In genomic region chr13:94163535-94163934, GRCh38 we compare ENCODE assay signal across 34 cellular contexts.
"Had no signal": no experiment of that assay in that cellular context is flagged by ENCODE, and none has a peak within 500 bp of the region (broad histone marks: within the 10 kb centered on the region; RNA-seq: fewer than 3 reads in every experiment).

No MANE protein-coding gene starts in this region.

- H3K36me3 ChIP-seq: adrenal gland, ascending aorta, brain microvascular endothelial cell, breast epithelium, cardiac muscle cell had no signal

- H3K4me3 ChIP-seq: adrenal gland, ascending aorta, body of pancreas, breast epithelium, cardiac muscle cell had no signal

- H3K9me3 ChIP-seq: adrenal gland, ascending aorta, body of pancreas, breast epithelium had no signal

- DNase-seq: activated effector memory CD4-positive, alpha-beta T cell treated with anti-CD3 and anti-CD28 coated beads, Interleukin-2, amount 50 U/mL, for 16 hours; activated effector memory CD4-positive, alpha-beta T cell treated with Interleukin-2 at 50 U/mL for 16 hours; activated gamma-delta T cell; activated gamma-delta T cell treated with Interleukin-2 at 50 U/mL for 16 hours; activated naive CD4-positive, alpha-beta T cell; activated naive CD4-positive, alpha-beta T cell treated with anti-CD3 and anti-CD28 coated beads for 36 hours; activated naive CD4-positive, alpha-beta T cell treated with anti-CD3 and anti-CD28 coated beads, Interleukin-2, amount 10 ng/mL, durations not matched to agents 7 days and 5 days; activated naive CD4-positive, alpha-beta T cell treated with anti-CD3 and anti-CD28 coated beads, Interleukin-2, amount 50 U/mL, for 16 hours; activated naive CD4-positive, alpha-beta T cell treated with Interleukin-2 at 50 U/mL for 16 hours; activated naive CD8-positive, alpha-beta T cell treated with anti-CD3 and anti-CD28 coated beads for 36 hours; activated naive CD8-positive, alpha-beta T cell treated with anti-CD3 and anti-CD28 coated beads, Interleukin-2, amount 10 ng/mL, durations not matched to agents 7 days and 5 days; activated naive CD8-positive, alpha-beta T cell treated with anti-CD3 and anti-CD28 coated beads, Interleukin-2, amount 50 U/mL, for 24 hours; activated T-cell treated with anti-CD3 and anti-CD28 coated beads, Interleukin-2, amount 50 U/mL, for 1 hour; activated T-cell treated with anti-CD3 and anti-CD28 coated beads, Interleukin-2, amount 50 U/mL, for 24 hours; activated T-cell treated with anti-CD3 and anti-CD28 coated beads, Interleukin-2, amount 50 U/mL, for 4 hours; activated T-cell treated with anti-CD3 and anti-CD28 coated beads, Interleukin-2, amount 50 U/mL, for 48 hours; activated T-cell treated with anti-CD3 and anti-CD28 coated beads, Interleukin-2, amount 50 U/mL, for 72 hours; adrenal gland; amniotic stem cell; amygdala; anterior cingulate cortex; aorta; body of pancreas; brain microvascular endothelial cell; caudate nucleus; central memory CD4-positive, alpha-beta T cell; cerebellar nuclear complex had no signal

- ATAC-seq: activated naive CD4-positive, alpha-beta T cell treated with anti-CD3 and anti-CD28 coated beads, Interleukin-2, amount 50 U/mL, for 72 hours; activated naive CD8-positive, alpha-beta T cell treated with anti-CD3 and anti-CD28 coated beads, Interleukin-2, amount 50 U/mL, for 24 hours; activated T-cell treated with anti-CD3 and anti-CD28 coated beads, Interleukin-2, amount 50 U/mL, for 4 hours; activated T-cell treated with anti-CD3 and anti-CD28 coated beads, Interleukin-2, amount 50 U/mL, for 72 hours; activated T-helper 17 cell treated with anti-CD3 and anti-CD28 coated beads, Interleukin-2, amount 50 U/mL, for 72 hours; body of pancreas had no signal

- FAIRE-seq: astrocyte, bronchial epithelial cell had no signal

- H3K4me1 ChIP-seq: adrenal gland, ascending aorta, body of pancreas, breast epithelium had no signal

- H3K27me3 ChIP-seq: adrenal gland, ascending aorta, body of pancreas, brain microvascular endothelial cell, breast epithelium, cardiac muscle cell had no signal

- H3K27ac ChIP-seq: adrenal gland, ascending aorta, body of pancreas, brain microvascular endothelial cell, breast epithelium, cardiac muscle cell had no signal
